ENCODE assay signal across 1 cellular context in the genomic region with DNA sequence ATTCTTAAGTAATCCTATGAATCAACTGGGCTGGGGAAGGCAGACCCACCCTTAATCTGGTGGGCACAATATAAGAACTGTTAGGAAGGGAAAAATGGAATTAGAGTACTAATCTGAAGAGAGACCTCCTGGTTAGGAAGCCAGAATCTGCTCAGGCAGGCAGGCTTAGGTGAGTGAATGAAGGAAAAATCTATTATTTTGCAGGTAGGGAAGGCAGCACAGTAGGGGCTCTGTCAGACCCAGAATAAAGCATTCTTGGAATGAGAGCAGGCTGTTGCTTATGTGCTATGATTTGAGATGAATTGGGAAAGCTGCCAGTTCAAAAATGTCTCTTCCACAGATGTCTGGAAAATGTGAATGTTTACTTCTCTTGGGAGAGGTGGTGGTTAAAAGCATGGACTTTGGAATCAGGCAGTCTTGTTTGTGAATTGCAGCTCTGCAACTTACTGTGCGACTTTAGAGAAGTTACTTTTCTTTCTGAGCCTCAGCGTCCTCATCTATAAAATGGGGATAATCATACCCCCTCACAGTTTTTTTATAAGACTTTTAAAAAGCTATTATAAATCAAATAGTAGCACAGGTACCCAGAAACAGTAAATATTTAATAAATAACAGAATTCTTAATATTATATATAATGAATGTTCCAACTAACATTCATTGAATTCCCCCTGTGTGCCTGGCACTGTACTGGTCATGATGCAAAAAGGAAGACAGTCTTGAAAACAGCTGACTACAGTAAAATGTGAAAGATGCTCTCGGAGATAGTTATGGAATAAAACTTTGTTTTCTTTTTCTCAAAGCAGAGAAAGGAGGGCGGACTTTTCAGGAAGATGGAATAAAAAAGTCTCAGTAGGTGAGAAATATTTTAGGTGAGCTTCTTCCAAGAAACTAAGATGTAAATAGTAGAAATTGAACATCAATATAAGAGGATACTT.
TF ChIP-seq lines count a peak whose summit lies in the region.

No MANE protein-coding gene starts in this region.

TF ChIP-seq in HepG2, 621 proteins besides CTCF, POLR2A, EP300 and RAD21 (continued from another document and continues in another):
- peak; percentile 49; the same call in 1 of the 2 replicates for TF ChIP-seq GATAD2A (CRISPR knock-in tag; IDR thresholded peaks at IDR 0.05)
- TF ChIP-seq FOXK1 (CRISPR knock-in tag; IDR thresholded peaks at IDR 0.05; ENCODE audit: borderline replicate concordance, low read depth) = peak; percentile 69; the same call in 1 of the 2 replicates
- TF ChIP-seq ZNF264 (CRISPR knock-in tag; IDR thresholded peaks at IDR 0.05) = no peak
- peak; percentile 22; the same call in 1 of the 2 replicates for TF ChIP-seq MED1 (CRISPR knock-in tag; IDR thresholded peaks at IDR 0.05)
- TF ChIP-seq KAT8 (CRISPR knock-in tag; IDR thresholded peaks at IDR 0.05) = peak; percentile 28; the same call in 1 of the 2 replicates
- TF ChIP-seq, protein P1, sequence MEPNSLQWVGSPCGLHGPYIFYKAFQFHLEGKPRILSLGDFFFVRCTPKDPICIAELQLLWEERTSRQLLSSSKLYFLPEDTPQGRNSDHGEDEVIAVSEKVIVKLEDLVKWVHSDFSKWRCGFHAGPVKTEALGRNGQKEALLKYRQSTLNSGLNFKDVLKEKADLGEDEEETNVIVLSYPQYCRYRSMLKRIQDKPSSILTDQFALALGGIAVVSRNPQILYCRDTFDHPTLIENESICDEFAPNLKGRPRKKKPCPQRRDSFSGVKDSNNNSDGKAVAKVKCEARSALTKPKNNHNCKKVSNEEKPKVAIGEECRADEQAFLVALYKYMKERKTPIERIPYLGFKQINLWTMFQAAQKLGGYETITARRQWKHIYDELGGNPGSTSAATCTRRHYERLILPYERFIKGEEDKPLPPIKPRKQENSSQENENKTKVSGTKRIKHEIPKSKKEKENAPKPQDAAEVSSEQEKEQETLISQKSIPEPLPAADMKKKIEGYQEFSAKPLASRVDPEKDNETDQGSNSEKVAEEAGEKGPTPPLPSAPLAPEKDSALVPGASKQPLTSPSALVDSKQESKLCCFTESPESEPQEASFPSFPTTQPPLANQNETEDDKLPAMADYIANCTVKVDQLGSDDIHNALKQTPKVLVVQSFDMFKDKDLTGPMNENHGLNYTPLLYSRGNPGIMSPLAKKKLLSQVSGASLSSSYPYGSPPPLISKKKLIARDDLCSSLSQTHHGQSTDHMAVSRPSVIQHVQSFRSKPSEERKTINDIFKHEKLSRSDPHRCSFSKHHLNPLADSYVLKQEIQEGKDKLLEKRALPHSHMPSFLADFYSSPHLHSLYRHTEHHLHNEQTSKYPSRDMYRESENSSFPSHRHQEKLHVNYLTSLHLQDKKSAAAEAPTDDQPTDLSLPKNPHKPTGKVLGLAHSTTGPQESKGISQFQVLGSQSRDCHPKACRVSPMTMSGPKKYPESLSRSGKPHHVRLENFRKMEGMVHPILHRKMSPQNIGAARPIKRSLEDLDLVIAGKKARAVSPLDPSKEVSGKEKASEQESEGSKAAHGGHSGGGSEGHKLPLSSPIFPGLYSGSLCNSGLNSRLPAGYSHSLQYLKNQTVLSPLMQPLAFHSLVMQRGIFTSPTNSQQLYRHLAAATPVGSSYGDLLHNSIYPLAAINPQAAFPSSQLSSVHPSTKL (CRISPR knock-in tag; IDR thresholded peaks at IDR 0.05) = peak; percentile 69
- TF ChIP-seq ZNF614 (CRISPR knock-in tag; IDR thresholded peaks at IDR 0.05; ENCODE audit: borderline replicate concordance) = no peak
- no peak for TF ChIP-seq KMT2A (CRISPR knock-in tag; IDR thresholded peaks at IDR 0.05)
- TF ChIP-seq BCL6 (CRISPR knock-in tag; IDR thresholded peaks at IDR 0.05) = peak; percentile 28
- TF ChIP-seq ZNF3 (CRISPR knock-in tag; IDR thresholded peaks at IDR 0.05) = 0 out of 2 replicates have a peak, but pooled peaks have one; percentile 51
- TF ChIP-seq, protein P2, sequence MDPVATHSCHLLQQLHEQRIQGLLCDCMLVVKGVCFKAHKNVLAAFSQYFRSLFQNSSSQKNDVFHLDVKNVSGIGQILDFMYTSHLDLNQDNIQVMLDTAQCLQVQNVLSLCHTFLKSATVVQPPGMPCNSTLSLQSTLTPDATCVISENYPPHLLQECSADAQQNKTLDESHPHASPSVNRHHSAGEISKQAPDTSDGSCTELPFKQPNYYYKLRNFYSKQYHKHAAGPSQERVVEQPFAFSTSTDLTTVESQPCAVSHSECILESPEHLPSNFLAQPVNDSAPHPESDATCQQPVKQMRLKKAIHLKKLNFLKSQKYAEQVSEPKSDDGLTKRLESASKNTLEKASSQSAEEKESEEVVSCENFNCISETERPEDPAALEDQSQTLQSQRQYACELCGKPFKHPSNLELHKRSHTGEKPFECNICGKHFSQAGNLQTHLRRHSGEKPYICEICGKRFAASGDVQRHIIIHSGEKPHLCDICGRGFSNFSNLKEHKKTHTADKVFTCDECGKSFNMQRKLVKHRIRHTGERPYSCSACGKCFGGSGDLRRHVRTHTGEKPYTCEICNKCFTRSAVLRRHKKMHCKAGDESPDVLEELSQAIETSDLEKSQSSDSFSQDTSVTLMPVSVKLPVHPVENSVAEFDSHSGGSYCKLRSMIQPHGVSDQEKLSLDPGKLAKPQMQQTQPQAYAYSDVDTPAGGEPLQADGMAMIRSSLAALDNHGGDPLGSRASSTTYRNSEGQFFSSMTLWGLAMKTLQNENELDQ (CRISPR knock-in tag; IDR thresholded peaks at IDR 0.05; ENCODE audit: borderline replicate concordance) = no peak
- TF ChIP-seq KAT7 (CRISPR knock-in tag; IDR thresholded peaks at IDR 0.05; ENCODE audit: borderline replicate concordance) = no peak
- TF ChIP-seq MAFF (IDR thresholded peaks at IDR 0.05; ENCODE audit: low read depth, low read length) = peak; percentile 78
- TF ChIP-seq, protein P3, sequence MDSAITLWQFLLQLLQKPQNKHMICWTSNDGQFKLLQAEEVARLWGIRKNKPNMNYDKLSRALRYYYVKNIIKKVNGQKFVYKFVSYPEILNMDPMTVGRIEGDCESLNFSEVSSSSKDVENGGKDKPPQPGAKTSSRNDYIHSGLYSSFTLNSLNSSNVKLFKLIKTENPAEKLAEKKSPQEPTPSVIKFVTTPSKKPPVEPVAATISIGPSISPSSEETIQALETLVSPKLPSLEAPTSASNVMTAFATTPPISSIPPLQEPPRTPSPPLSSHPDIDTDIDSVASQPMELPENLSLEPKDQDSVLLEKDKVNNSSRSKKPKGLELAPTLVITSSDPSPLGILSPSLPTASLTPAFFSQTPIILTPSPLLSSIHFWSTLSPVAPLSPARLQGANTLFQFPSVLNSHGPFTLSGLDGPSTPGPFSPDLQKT (CRISPR knock-in tag; IDR thresholded peaks at IDR 0.05; ENCODE audit: borderline replicate concordance) = no peak
- TF ChIP-seq, protein P4, sequence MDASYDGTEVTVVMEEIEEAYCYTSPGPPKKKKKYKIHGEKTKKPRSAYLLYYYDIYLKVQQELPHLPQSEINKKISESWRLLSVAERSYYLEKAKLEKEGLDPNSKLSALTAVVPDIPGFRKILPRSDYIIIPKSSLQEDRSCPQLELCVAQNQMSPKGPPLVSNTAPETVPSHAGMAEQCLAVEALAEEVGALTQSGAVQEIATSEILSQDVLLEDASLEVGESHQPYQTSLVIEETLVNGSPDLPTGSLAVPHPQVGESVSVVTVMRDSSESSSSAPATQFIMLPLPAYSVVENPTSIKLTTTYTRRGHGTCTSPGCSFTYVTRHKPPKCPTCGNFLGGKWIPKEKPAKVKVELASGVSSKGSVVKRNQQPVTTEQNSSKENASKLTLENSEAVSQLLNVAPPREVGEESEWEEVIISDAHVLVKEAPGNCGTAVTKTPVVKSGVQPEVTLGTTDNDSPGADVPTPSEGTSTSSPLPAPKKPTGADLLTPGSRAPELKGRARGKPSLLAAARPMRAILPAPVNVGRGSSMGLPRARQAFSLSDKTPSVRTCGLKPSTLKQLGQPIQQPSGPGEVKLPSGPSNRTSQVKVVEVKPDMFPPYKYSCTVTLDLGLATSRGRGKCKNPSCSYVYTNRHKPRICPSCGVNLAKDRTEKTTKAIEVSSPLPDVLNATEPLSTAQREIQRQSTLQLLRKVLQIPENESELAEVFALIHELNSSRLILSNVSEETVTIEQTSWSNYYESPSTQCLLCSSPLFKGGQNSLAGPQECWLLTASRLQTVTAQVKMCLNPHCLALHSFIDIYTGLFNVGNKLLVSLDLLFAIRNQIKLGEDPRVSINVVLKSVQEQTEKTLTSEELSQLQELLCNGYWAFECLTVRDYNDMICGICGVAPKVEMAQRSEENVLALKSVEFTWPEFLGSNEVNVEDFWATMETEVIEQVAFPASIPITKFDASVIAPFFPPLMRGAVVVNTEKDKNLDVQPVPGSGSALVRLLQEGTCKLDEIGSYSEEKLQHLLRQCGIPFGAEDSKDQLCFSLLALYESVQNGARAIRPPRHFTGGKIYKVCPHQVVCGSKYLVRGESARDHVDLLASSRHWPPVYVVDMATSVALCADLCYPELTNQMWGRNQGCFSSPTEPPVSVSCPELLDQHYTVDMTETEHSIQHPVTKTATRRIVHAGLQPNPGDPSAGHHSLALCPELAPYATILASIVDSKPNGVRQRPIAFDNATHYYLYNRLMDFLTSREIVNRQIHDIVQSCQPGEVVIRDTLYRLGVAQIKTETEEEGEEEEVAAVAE (CRISPR knock-in tag; IDR thresholded peaks at IDR 0.05; ENCODE audit: borderline replicate concordance) = no peak
- peak; percentile 97 for TF ChIP-seq ZNF629 (CRISPR knock-in tag; conservative IDR thresholded peaks at IDR 0.05)
- peak; percentile 83 for TF ChIP-seq HNF4A (CRISPR knock-in tag; IDR thresholded peaks at IDR 0.05)
- peak; percentile 62; the same call in 1 of the 2 replicates for TF ChIP-seq CHD4 (IDR thresholded peaks at IDR 0.05; ENCODE audit: borderline replicate concordance, low read length)
- no peak for TF ChIP-seq NFE2L2 (IDR thresholded peaks at IDR 0.05; ENCODE audit: low read length)
- TF ChIP-seq PHF21A (CRISPR knock-in tag; IDR thresholded peaks at IDR 0.05) = peak; percentile 34; the same call in 1 of the 2 replicates
- TF ChIP-seq, protein P5, sequence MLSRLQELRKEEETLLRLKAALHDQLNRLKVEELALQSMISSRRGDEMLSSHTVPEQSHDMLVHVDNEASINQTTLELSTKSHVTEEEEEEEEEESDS (CRISPR knock-in tag; IDR thresholded peaks at IDR 0.05; ENCODE audit: borderline replicate concordance) = no peak
- no peak for TF ChIP-seq HOXA9 (CRISPR knock-in tag; IDR thresholded peaks at IDR 0.05; ENCODE audit: borderline replicate concordance)
- TF ChIP-seq ELF3 (CRISPR knock-in tag; IDR thresholded peaks at IDR 0.05) = 0 out of 2 replicates have a peak, but pooled peaks have one; percentile 22
- peak; percentile 38; the same call in 1 of the 2 replicates for TF ChIP-seq HDAC2 (CRISPR knock-in tag; IDR thresholded peaks at IDR 0.05)
- TF ChIP-seq KDM1A (CRISPR knock-in tag; IDR thresholded peaks at IDR 0.05) = peak; percentile 95
- peak; percentile 48; the same call in 1 of the 2 replicates for TF ChIP-seq THAP11 (CRISPR knock-in tag; IDR thresholded peaks at IDR 0.05)
- no peak for TF ChIP-seq MTA3 (CRISPR knock-in tag; IDR thresholded peaks at IDR 0.05)
- peak; percentile 50; the same call in 1 of the 2 replicates for TF ChIP-seq FOXO1 (CRISPR knock-in tag; IDR thresholded peaks at IDR 0.05)
- TF ChIP-seq, protein P6, sequence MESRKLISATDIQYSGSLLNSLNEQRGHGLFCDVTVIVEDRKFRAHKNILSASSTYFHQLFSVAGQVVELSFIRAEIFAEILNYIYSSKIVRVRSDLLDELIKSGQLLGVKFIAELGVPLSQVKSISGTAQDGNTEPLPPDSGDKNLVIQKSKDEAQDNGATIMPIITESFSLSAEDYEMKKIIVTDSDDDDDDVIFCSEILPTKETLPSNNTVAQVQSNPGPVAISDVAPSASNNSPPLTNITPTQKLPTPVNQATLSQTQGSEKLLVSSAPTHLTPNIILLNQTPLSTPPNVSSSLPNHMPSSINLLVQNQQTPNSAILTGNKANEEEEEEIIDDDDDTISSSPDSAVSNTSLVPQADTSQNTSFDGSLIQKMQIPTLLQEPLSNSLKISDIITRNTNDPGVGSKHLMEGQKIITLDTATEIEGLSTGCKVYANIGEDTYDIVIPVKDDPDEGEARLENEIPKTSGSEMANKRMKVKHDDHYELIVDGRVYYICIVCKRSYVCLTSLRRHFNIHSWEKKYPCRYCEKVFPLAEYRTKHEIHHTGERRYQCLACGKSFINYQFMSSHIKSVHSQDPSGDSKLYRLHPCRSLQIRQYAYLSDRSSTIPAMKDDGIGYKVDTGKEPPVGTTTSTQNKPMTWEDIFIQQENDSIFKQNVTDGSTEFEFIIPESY (CRISPR knock-in tag; IDR thresholded peaks at IDR 0.05) = no peak
- TF ChIP-seq ZKSCAN1 (IDR thresholded peaks at IDR 0.05; ENCODE audit: low read length) = peak; percentile 43; the same call in 1 of the 2 replicates
- peak; percentile 35; the same call in 1 of the 2 replicates for TF ChIP-seq RARA (CRISPR knock-in tag; IDR thresholded peaks at IDR 0.05)
- peak; percentile 29; the same call in 1 of the 2 replicates for TF ChIP-seq HDAC1 (CRISPR knock-in tag; IDR thresholded peaks at IDR 0.05)
- TF ChIP-seq SKI (IDR thresholded peaks at IDR 0.05; ENCODE audit: partially characterized antibody) = no peak
- TF ChIP-seq, protein P7, sequence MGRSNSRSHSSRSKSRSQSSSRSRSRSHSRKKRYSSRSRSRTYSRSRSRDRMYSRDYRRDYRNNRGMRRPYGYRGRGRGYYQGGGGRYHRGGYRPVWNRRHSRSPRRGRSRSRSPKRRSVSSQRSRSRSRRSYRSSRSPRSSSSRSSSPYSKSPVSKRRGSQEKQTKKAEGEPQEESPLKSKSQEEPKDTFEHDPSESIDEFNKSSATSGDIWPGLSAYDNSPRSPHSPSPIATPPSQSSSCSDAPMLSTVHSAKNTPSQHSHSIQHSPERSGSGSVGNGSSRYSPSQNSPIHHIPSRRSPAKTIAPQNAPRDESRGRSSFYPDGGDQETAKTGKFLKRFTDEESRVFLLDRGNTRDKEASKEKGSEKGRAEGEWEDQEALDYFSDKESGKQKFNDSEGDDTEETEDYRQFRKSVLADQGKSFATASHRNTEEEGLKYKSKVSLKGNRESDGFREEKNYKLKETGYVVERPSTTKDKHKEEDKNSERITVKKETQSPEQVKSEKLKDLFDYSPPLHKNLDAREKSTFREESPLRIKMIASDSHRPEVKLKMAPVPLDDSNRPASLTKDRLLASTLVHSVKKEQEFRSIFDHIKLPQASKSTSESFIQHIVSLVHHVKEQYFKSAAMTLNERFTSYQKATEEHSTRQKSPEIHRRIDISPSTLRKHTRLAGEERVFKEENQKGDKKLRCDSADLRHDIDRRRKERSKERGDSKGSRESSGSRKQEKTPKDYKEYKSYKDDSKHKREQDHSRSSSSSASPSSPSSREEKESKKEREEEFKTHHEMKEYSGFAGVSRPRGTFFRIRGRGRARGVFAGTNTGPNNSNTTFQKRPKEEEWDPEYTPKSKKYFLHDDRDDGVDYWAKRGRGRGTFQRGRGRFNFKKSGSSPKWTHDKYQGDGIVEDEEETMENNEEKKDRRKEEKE (IDR thresholded peaks at IDR 0.05) = no peak
- no peak for TF ChIP-seq FOXP1 (IDR thresholded peaks at IDR 0.05)
- TF ChIP-seq FOXP1 (CRISPR knock-in tag; IDR thresholded peaks at IDR 0.05) = peak; percentile 42; the same call in 1 of the 2 replicates
- TF ChIP-seq, protein P8, sequence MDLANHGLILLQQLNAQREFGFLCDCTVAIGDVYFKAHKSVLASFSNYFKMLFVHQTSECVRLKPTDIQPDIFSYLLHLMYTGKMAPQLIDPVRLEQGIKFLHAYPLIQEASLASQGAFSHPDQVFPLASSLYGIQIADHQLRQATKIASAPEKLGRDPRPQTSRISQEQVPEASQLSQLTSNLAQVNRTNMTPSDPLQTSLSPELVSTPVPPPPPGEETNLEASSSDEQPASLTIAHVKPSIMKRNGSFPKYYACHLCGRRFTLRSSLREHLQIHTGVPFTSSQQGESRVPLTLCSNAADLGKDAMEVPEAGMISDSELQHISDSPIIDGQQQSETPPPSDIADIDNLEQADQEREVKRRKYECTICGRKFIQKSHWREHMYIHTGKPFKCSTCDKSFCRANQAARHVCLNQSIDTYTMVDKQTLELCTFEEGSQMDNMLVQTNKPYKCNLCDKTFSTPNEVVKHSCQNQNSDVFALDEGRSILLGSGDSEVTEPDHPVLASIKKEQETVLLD (CRISPR knock-in tag; IDR thresholded peaks at IDR 0.05; ENCODE audit: low read depth) = no peak
- peak; percentile 37; the same call in 1 of the 2 replicates for TF ChIP-seq NCOR1 (IDR thresholded peaks at IDR 0.05; ENCODE audit: borderline replicate concordance, low read length)
- no peak for TF ChIP-seq NFYC (CRISPR knock-in tag; IDR thresholded peaks at IDR 0.05)
- TF ChIP-seq SSRP1 (CRISPR knock-in tag; IDR thresholded peaks at IDR 0.05) = no peak
